20 cellular contexts compared by ENCODE assay signal in the genomic region with DNA sequence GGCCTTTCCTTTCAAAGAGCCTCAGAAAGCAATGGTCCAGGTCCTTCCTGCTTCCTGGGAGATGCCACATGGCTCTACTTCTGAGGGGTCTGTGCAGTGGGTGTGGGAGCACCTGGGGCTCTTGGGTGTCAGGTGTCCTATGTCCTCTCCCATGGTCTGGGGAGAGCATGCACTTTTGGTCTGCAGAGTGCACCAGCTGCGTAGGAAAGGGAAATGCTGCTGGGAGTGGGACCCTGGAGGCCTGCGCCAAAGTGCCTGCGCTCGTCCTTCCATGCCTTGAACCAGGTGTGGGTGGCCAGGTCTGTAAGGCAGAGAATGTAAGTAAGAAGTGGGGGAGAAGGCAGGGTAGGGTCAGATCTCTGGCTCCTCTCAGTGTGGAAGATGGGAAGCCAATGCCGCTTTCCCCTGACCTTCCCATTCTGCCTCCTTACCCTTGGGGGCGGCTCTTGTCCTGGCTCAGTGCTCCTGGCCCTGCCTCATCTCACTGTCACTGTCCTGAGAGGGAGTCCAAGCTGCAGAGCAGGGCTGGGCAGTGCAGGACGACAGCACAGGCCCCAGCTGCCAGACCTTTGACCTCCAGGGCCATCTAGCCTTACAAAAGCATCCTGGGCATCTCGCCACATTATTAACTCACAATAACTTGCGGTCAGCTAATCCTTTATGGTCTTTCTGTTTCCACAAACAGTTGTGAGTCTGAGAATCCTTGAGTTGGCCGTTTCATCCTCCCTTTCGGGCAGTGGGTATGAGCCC. TPM values are rescaled to one million over a fixed set of nuclear protein-coding genes. Genes with fewer than 3 reads are reported as not detected.
DNase-seq lines count a peak whose midpoint lies in the region; ATAC-seq, FAIRE-seq and TF ChIP-seq lines count a peak whose summit lies in the region.
"Had no signal": no experiment of that assay in that cellular context is flagged by ENCODE, and none has a peak within 500 bp of the region (broad histone marks: within the 10 kb centered on the region; RNA-seq: fewer than 3 reads in every experiment).

No MANE protein-coding gene starts in this region.

- H4K20me1 ChIP-seq in HepG2 (ENCODE audit: insufficient read depth, low read length): no peaks in the 10 kb centered on the region

- no peak overlapping the region for H3K4me3 Mint-ChIP-seq in activated CD8-positive, alpha-beta memory T cell treated with anti-CD3 and anti-CD28 coated beads, Interleukin-2, amount 10 ng/mL, durations not matched to agents 7 days and 5 days
- H3K4me3 Mint-ChIP-seq: activated CD4-positive, alpha-beta memory T cell treated with anti-CD3 and anti-CD28 coated beads for 36 hours; CD8-positive, alpha-beta memory T cell; nephron progenitor cell had no signal

- BruUV-seq in HepG2 (replicated peaks; lab: Mats Ljungman, UMichigan): no TSS peak

- no peaks in the 10 kb centered on the region for H3K79me2 ChIP-seq in HepG2 (ENCODE audit: insufficient read depth, low read length)

- H3K4me1 Mint-ChIP-seq in activated CD8-positive, alpha-beta memory T cell treated with anti-CD3 and anti-CD28 coated beads, Interleukin-2, amount 10 ng/mL, durations not matched to agents 7 days and 5 days: no peaks in the 10 kb centered on the region
- H3K4me1 Mint-ChIP-seq: CD8-positive, alpha-beta memory T cell had no signal

- TF ChIP-seq RAD21 in HepG2 (CRISPR knock-in tag; IDR thresholded peaks at IDR 0.05): no peak

- H3K36me3 Mint-ChIP-seq in activated CD8-positive, alpha-beta memory T cell treated with anti-CD3 and anti-CD28 coated beads, Interleukin-2, amount 10 ng/mL, durations not matched to agents 7 days and 5 days: no peaks in the 10 kb centered on the region
- H3K36me3 Mint-ChIP-seq: activated CD4-positive, alpha-beta memory T cell treated with anti-CD3 and anti-CD28 coated beads for 36 hours; CD8-positive, alpha-beta memory T cell had no signal

- H3K9me3 ChIP-seq in HepG2 (ENCODE audit: low read length) (no peaks in the 10 kb centered on the region), spleen (no peaks in the 10 kb centered on the region), prostate gland (no peaks in the 10 kb centered on the region)

- TF ChIP-seq POLR2A in HepG2 (IDR thresholded peaks at IDR 0.05; ENCODE audit: insufficient read depth in 1 of 2, low read depth in 2 of 2, low read length in 2 of 2): no peak
- no peak for TF ChIP-seq POLR2A in spleen (IDR thresholded peaks at IDR 0.05)
- no peak for TF ChIP-seq POLR2A in prostate gland (IDR thresholded peaks at IDR 0.05)

- no peak overlapping the region for H3K4me3 ChIP-seq in astrocyte of the cerebellum (ENCODE audit: low read depth, low read length)
- H3K4me3 ChIP-seq in HepG2 (replicated peaks in 1 of 3; ENCODE audit: insufficient read depth in 1 of 3, low read depth in 2 of 3, low read length in 3 of 3): no peak overlapping the region
- no peak overlapping the region for H3K4me3 ChIP-seq in spleen
- no peak overlapping the region for H3K4me3 ChIP-seq in prostate gland
- H3K4me3 ChIP-seq: cardiac muscle cell, K562 had no signal

- FAIRE-seq in HepG2 (lab: Jason Lieb, UNC): no peak
- FAIRE-seq: endothelial cell of umbilical vein, K562, small intestine had no signal

- no peaks in the 10 kb centered on the region for H3K36me3 ChIP-seq in HepG2 (replicated peaks in 1 of 2; ENCODE audit: control insufficient read depth in 1 of 2, insufficient read depth in 2 of 2, low read length in 2 of 2)
- H3K36me3 ChIP-seq in spleen: no peaks in the 10 kb centered on the region
- no peaks in the 10 kb centered on the region for H3K36me3 ChIP-seq in prostate gland
- H3K36me3 ChIP-seq: cardiac muscle cell had no signal

- no peaks in the 10 kb centered on the region for H3K27me3 Mint-ChIP-seq in activated CD8-positive, alpha-beta memory T cell treated with anti-CD3 and anti-CD28 coated beads, Interleukin-2, amount 10 ng/mL, durations not matched to agents 7 days and 5 days
- H3K27me3 Mint-ChIP-seq: activated CD4-positive, alpha-beta memory T cell treated with anti-CD3 and anti-CD28 coated beads for 36 hours had no signal

- intact Hi-C loops in HepG2 (cut with micrococcal nuclease; ENCODE audit: unreplicated experiment): no loop called here
- intact Hi-C loops in spleen (cut with DNase I; ENCODE audit: low total_unique reads): no loop called here
- intact Hi-C loops in prostate gland (cut with DNase I): no loop called here

- 40% methylated on average over 10 of the region's 11 CpGs for WGBS in HepG2 (ENCODE audit: low lambda C conversion rate)
- 76 to 82% (median 80%) methylated on average over 10 to 11 of the region's 11 CpGs for WGBS in spleen, 5 donors
- WGBS in prostate gland: 90% methylated on average over 11 of the region's 11 CpGs

- peak; percentile 34 for DNase-seq in activated CD8-positive, alpha-beta memory T cell treated with anti-CD3 and anti-CD28 coated beads, Interleukin-2, amount 50 U/mL, for 48 hours
- DNase-seq in activated CD8-positive, alpha-beta memory T cell treated with anti-CD3 and anti-CD28 coated beads, Interleukin-2, amount 10 ng/mL, durations not matched to agents 7 days and 5 days: no peak
- peak; percentile 34 for DNase-seq in astrocyte of the cerebellum (ENCODE audit: low read depth)
- DNase-seq in HepG2 (ENCODE audit: low spot score): no peak
- DNase-seq in spleen: peak; percentile 44
- DNase-seq in prostate gland (ENCODE audit: low spot score): no peak
- DNase-seq in Kasumi-1 (lab: John Stamatoyannopoulos, UW): no peak
- DNase-seq: activated naive CD4-positive, alpha-beta T cell; CD8-positive, alpha-beta memory T cell; GF-D8; NCI-H1694; NCI-H526 treated with DMSO at 0.1 percent for 48 hours; nephron progenitor cell; small intestine had no signal

- no peak overlapping the region for H3K27ac Mint-ChIP-seq in activated CD8-positive, alpha-beta memory T cell treated with anti-CD3 and anti-CD28 coated beads, Interleukin-2, amount 10 ng/mL, durations not matched to agents 7 days and 5 days
- H3K27ac Mint-ChIP-seq: activated CD4-positive, alpha-beta memory T cell treated with anti-CD3 and anti-CD28 coated beads for 36 hours; CD8-positive, alpha-beta memory T cell; nephron progenitor cell had no signal

- POLR2A ChIA-PET in HepG2 (lab: Yijun Ruan, JAX): no interaction called here

- H3K9ac ChIP-seq in HepG2 (ENCODE audit: insufficient read depth, low read depth, low read length): no peak overlapping the region

- TF ChIP-seq EP300 in HepG2 (IDR thresholded peaks at IDR 0.05; ENCODE audit: low read depth in 2 of 2, low read length in 2 of 2) (no peak), HepG2 (CRISPR knock-in tag; IDR thresholded peaks at IDR 0.05; ENCODE audit: borderline replicate concordance) (no peak)

- CTCF ChIA-PET in activated CD8-positive, alpha-beta memory T cell treated with anti-CD3 and anti-CD28 coated beads, Interleukin-2, amount 10 ng/mL, durations not matched to agents 7 days and 5 days (lab: Charles Lee): no interaction called here
- CTCF ChIA-PET in HepG2 (lab: Yijun Ruan, JAX; ENCODE audit: low intra/inter-chr PET ratio, low total read pairs): no interaction called here

- ATAC-seq in activated CD8-positive, alpha-beta memory T cell treated with anti-CD3 and anti-CD28 coated beads, Interleukin-2, amount 10 ng/mL, durations not matched to agents 7 days and 5 days: no peak
- peak; percentile 25; the same call in 2 of the 3 replicates for ATAC-seq in HepG2
- ATAC-seq in GM18517 (IDR thresholded peaks at IDR 0.05; ENCODE audit: unreplicated experiment): no peak
- ATAC-seq: K562, left colon had no signal

- H3K4me2 ChIP-seq in HepG2 (ENCODE audit: low read depth, low read length): no peak overlapping the region

- H3K9me3 Mint-ChIP-seq in activated CD8-positive, alpha-beta memory T cell treated with anti-CD3 and anti-CD28 coated beads, Interleukin-2, amount 10 ng/mL, durations not matched to agents 7 days and 5 days (ENCODE audit: low read depth): no peaks in the 10 kb centered on the region
- H3K9me3 Mint-ChIP-seq: activated CD4-positive, alpha-beta memory T cell treated with anti-CD3 and anti-CD28 coated beads for 36 hours; CD8-positive, alpha-beta memory T cell had no signal

- TF ChIP-seq CTCF in astrocyte of the cerebellum (IDR thresholded peaks at IDR 0.05; ENCODE audit: low read depth, low read length, missing control alignments): no peak
- no peak for TF ChIP-seq CTCF in HepG2 (CRISPR knock-in tag; IDR thresholded peaks at IDR 0.05)
- no peak for TF ChIP-seq CTCF in spleen (IDR thresholded peaks at IDR 0.05 in 8 of 11, conservative IDR thresholded peaks at IDR 0.05 in 3 of 11)
- TF ChIP-seq CTCF in prostate gland (IDR thresholded peaks at IDR 0.05): no peak

- H3K27me3 ChIP-seq in HepG2 (ENCODE audit: control insufficient read depth in 1 of 2, insufficient read depth in 2 of 2, low read length in 2 of 2) (peaks cover 13 to 35% of the 10 kb centered on the region in 2 experiments; a peak in 2 of 5 replicates), spleen (replicated peaks in 1 of 7) (no peaks in the 10 kb centered on the region), prostate gland (replicated peaks; ENCODE audit: insufficient read depth) (no peaks in the 10 kb centered on the region)
- H3K27me3 ChIP-seq: cardiac muscle cell had no signal

- in situ Hi-C loops in astrocyte of the cerebellum (cut with HindIII; ENCODE audit: low sequenced_read_pairs) (no loop called here), HepG2 (cut with HindIII; ENCODE audit: extremely low pct_ligation_motif_present, low pct_unique_long_range_greater_than_20kb) (no loop called here)

- H3K27ac ChIP-seq in HepG2 (ENCODE audit: extremely low read length, insufficient read depth, low read length) (no peak overlapping the region), spleen (no peak overlapping the region), prostate gland (no peak overlapping the region)
- H3K27ac ChIP-seq: cardiac muscle cell had no signal

- H2AFZ ChIP-seq in HepG2 (ENCODE audit: low read length): no peak overlapping the region

- H3K4me1 ChIP-seq in HepG2 (ENCODE audit: insufficient read depth, low read length) (no peaks in the 10 kb centered on the region), spleen (no peaks in the 10 kb centered on the region), prostate gland (replicated peaks) (no peaks in the 10 kb centered on the region)

RNA-seq across cellular contexts. Expression of a gene that starts 6.6 kb away (rescaled TPM):
- under 1 TPM in 1 of 2 experiments, not detected in 1; 0.82 TPM for total RNA-seq in activated CD8-positive, alpha-beta memory T cell treated with anti-CD3 and anti-CD28 coated beads, Interleukin-2, amount 10 ng/mL, durations not matched to agents 7 days and 5 days
- total RNA-seq in HepG2 (2016; rRNA removed; fragmentation: Illumina TruSeq; extraction: Trizol): not detected in 2 replicates
- not detected in 2 replicates for total RNA-seq in HepG2 (2016; cell fraction: cytosol; rRNA removed; fragmentation: Illumina TruSeq; extraction: Trizol; ENCODE audit: low read depth)
- total RNA-seq in HepG2 (2016; cell fraction: insoluble cytoplasmic fraction; rRNA removed; fragmentation: Illumina TruSeq; extraction: Trizol): not detected in 2 replicates
- not detected in 2 replicates for total RNA-seq in HepG2 (2016; cell fraction: membrane; rRNA removed; fragmentation: Illumina TruSeq; extraction: Trizol)
- not detected in 2 replicates for total RNA-seq in HepG2 (2016; cell fraction: nucleus; rRNA removed; fragmentation: Illumina TruSeq; extraction: Trizol)
- polyA plus RNA-seq in HepG2 (2011; rRNA removed): not detected in 2 replicates
- polyA plus RNA-seq in HepG2 (2011; cell fraction: cytosol; rRNA removed): not detected in 2 replicates
- 0.13 TPM in 1 of 2 replicates, not detected in the other for polyA plus RNA-seq in HepG2 (2011; cell fraction: nucleus; rRNA removed)
- not detected in 2 replicates for polyA plus RNA-seq in HepG2 (2012)
- polyA plus RNA-seq in HepG2 (2016; cell fraction: cytosol; fragmentation: Illumina TruSeq; extraction: Trizol; ENCODE audit: low read depth): not detected in 2 replicates
- not detected in 2 replicates for polyA plus RNA-seq in HepG2 (2016; cell fraction: insoluble cytoplasmic fraction; fragmentation: Illumina TruSeq; extraction: Trizol; ENCODE audit: low read depth)
- polyA plus RNA-seq in HepG2 (2016; cell fraction: membrane; fragmentation: Illumina TruSeq; extraction: Trizol; ENCODE audit: low read depth): not detected in 2 replicates
- not detected in 2 replicates for polyA plus RNA-seq in HepG2 (2016; cell fraction: nucleus; fragmentation: Illumina TruSeq; extraction: Trizol; ENCODE audit: insufficient read depth, low read depth)
- 0.87 TPM in 1 of 2 replicates, not detected in the other for polyA minus RNA-seq in HepG2 (2011; rRNA and poly(A)+ RNA removed; ENCODE audit: low replicate concordance)
- polyA minus RNA-seq in HepG2 (2011; cell fraction: cytosol; rRNA and poly(A)+ RNA removed): not detected in 2 replicates
- not detected in 2 replicates for polyA minus RNA-seq in HepG2 (2011; cell fraction: nucleus; rRNA and poly(A)+ RNA removed)
- 1 to 10 TPM in 6 of 7 donors, under 1 TPM in 1; 0.50 to 4.9 (median 2.7) TPM for total RNA-seq in spleen
- polyA plus RNA-seq in spleen: under 1 TPM; 0.21 to 0.74 (median 0.52) TPM
- 10 to 100 TPM; 43.4 to 80.1 TPM for total RNA-seq in prostate gland
- total RNA-seq: K562 had no signal
- polyA plus RNA-seq: CD8-positive, alpha-beta memory T cell; K562 had no signal

RNA-seq across cellular contexts. Expression of a gene that starts 29.5 kb away (rescaled TPM):
- total RNA-seq in activated CD8-positive, alpha-beta memory T cell treated with anti-CD3 and anti-CD28 coated beads, Interleukin-2, amount 10 ng/mL, durations not matched to agents 7 days and 5 days: not detected
- total RNA-seq in HepG2 (2016; rRNA removed; fragmentation: Illumina TruSeq; extraction: Trizol) (not detected in 2 replicates), spleen (1 to 10 TPM; 2.6 to 5.2 (median 4.2) TPM), prostate gland (10 to 100 TPM in 1 of 2 donors, 1 to 10 TPM in 1; 5.1 to 63.8 TPM)
- not detected in 2 replicates for total RNA-seq in HepG2 (2016; cell fraction: cytosol; rRNA removed; fragmentation: Illumina TruSeq; extraction: Trizol; ENCODE audit: low read depth)
- not detected in 2 replicates for total RNA-seq in HepG2 (2016; cell fraction: insoluble cytoplasmic fraction; rRNA removed; fragmentation: Illumina TruSeq; extraction: Trizol)
- total RNA-seq in HepG2 (2016; cell fraction: membrane; rRNA removed; fragmentation: Illumina TruSeq; extraction: Trizol): 0.15 TPM in 1 of 2 replicates, not detected in the other
- total RNA-seq in HepG2 (2016; cell fraction: nucleus; rRNA removed; fragmentation: Illumina TruSeq; extraction: Trizol): not detected in 2 replicates
- polyA plus RNA-seq in HepG2 (2011; rRNA removed) (not detected in 2 replicates), spleen (1 to 10 TPM in 1 of 3 donors, under 1 TPM in 2; 0.59 to 1.8 (median 0.85) TPM)
- polyA plus RNA-seq in HepG2 (2011; cell fraction: cytosol; rRNA removed): not detected in 2 replicates
- polyA plus RNA-seq in HepG2 (2011; cell fraction: nucleus; rRNA removed): not detected in 2 replicates
- polyA plus RNA-seq in HepG2 (2012): not detected in 2 replicates
- not detected in 2 replicates for polyA plus RNA-seq in HepG2 (2016; cell fraction: cytosol; fragmentation: Illumina TruSeq; extraction: Trizol; ENCODE audit: low read depth)
- polyA plus RNA-seq in HepG2 (2016; cell fraction: insoluble cytoplasmic fraction; fragmentation: Illumina TruSeq; extraction: Trizol; ENCODE audit: low read depth): not detected in 2 replicates
- polyA plus RNA-seq in HepG2 (2016; cell fraction: membrane; fragmentation: Illumina TruSeq; extraction: Trizol; ENCODE audit: low read depth): not detected in 2 replicates
- not detected in 2 replicates for polyA plus RNA-seq in HepG2 (2016; cell fraction: nucleus; fragmentation: Illumina TruSeq; extraction: Trizol; ENCODE audit: insufficient read depth, low read depth)
- polyA minus RNA-seq in HepG2 (2011; rRNA and poly(A)+ RNA removed; ENCODE audit: low replicate concordance): 0.07 TPM in 1 of 2 replicates, not detected in the other
- not detected in 2 replicates for polyA minus RNA-seq in HepG2 (2011; cell fraction: cytosol; rRNA and poly(A)+ RNA removed)
- polyA minus RNA-seq in HepG2 (2011; cell fraction: nucleus; rRNA and poly(A)+ RNA removed): not detected in 2 replicates
- total RNA-seq: activated CD4-positive, alpha-beta memory T cell treated with anti-CD3 and anti-CD28 coated beads for 36 hours; CD8-positive, alpha-beta memory T cell had no signal
- polyA plus RNA-seq: CD8-positive, alpha-beta memory T cell; K562 had no signal

Comparison
In these comparisons a context has a peak if more than half of its experiments do, and no peak if none do; other contexts are left out.
1. DNase-seq: peak in activated CD8-positive, alpha-beta memory T cell treated with anti-CD3 and anti-CD28 coated beads, Interleukin-2, amount 50 U/mL, for 48 hours (single experiment), astrocyte of the cerebellum (single experiment) and spleen (single experiment); none in activated CD8-positive, alpha-beta memory T cell treated with anti-CD3 and anti-CD28 coated beads, Interleukin-2, amount 10 ng/mL, durations not matched to agents 7 days and 5 days (single experiment), HepG2 (single experiment), prostate gland (single experiment) and Kasumi-1 (0 of 2).
2. RNA of a gene that starts 6.6 kb away (total RNA-seq): 43.4 to 80.1 TPM in prostate gland; 0.50 to 4.9 TPM in spleen, 0.82 TPM in activated CD8-positive, alpha-beta memory T cell treated with anti-CD3 and anti-CD28 coated beads, Interleukin-2, amount 10 ng/mL, durations not matched to agents 7 days and 5 days and not detected in HepG2; every median in the first group is over 4 times any median in the second.